ENCODE assay signal across 19 cellular contexts in genomic region chr4:116480486-116480990, GRCh38.
"Had no signal": no experiment of that assay in that cellular context is flagged by ENCODE, and none has a peak within 500 bp of the region (broad histone marks: within the 10 kb centered on the region; RNA-seq: fewer than 3 reads in every experiment).

No MANE protein-coding gene starts in this region.

- DNase-seq: activated CD4-positive, alpha-beta memory T cell treated with anti-CD3 and anti-CD28 coated beads for 36 hours; activated CD4-positive, alpha-beta T cell treated with anti-CD3 and anti-CD28 coated beads for 36 hours; activated naive CD4-positive, alpha-beta T cell treated with anti-CD3 and anti-CD28 coated beads, Interleukin-2, amount 10 ng/mL, durations not matched to agents 7 days and 5 days; activated T-cell treated with anti-CD3 and anti-CD28 coated beads, Interleukin-2, amount 50 U/mL, for 24 hours; dermis blood vessel endothelial cell; head of caudate nucleus; nucleus accumbens; posterior cingulate gyrus; stimulated activated CD4-positive, alpha-beta T cell treated with anti-CD3 and anti-CD28 coated beads, Interleukin-15, amount 100 ng/mL, for 24 hours; stimulated activated CD4-positive, alpha-beta T cell treated with anti-CD3 and anti-CD28 coated beads, Interleukin-4, amount 100 ng/mL, for 24 hours; stimulated activated naive CD4-positive, alpha-beta T cell treated with Interleukin-2 at 50 U/mL for 16 hours; substantia nigra; transverse colon had no signal

- H3K27me3 Mint-ChIP-seq: activated CD4-positive, alpha-beta memory T cell treated with anti-CD3 and anti-CD28 coated beads for 36 hours; activated CD4-positive, alpha-beta T cell treated with anti-CD3 and anti-CD28 coated beads for 36 hours; activated naive CD4-positive, alpha-beta T cell treated with anti-CD3 and anti-CD28 coated beads, Interleukin-2, amount 10 ng/mL, durations not matched to agents 7 days and 5 days; activated T-cell treated with anti-CD3 and anti-CD28 coated beads, Interleukin-2, amount 50 U/mL, for 24 hours; natural killer cell treated with Interleukin-12 subunit alpha and Interleukin-12 subunit beta and Interleukin-15 and Interleukin-18, amount 100 ng/mL, for 72 hours had no signal

- H3K27me3 ChIP-seq: ascending aorta, right atrium auricular region, transverse colon, vagina had no signal

- H3K36me3 Mint-ChIP-seq: activated CD4-positive, alpha-beta memory T cell treated with anti-CD3 and anti-CD28 coated beads for 36 hours; activated naive CD4-positive, alpha-beta T cell treated with anti-CD3 and anti-CD28 coated beads, Interleukin-2, amount 10 ng/mL, durations not matched to agents 7 days and 5 days had no signal

- H3K4me3 ChIP-seq: ascending aorta, right atrium auricular region, skin epidermis, transverse colon, vagina had no signal

- H3K4me1 Mint-ChIP-seq: activated CD4-positive, alpha-beta T cell treated with anti-CD3 and anti-CD28 coated beads for 36 hours; activated naive CD4-positive, alpha-beta T cell treated with anti-CD3 and anti-CD28 coated beads, Interleukin-2, amount 10 ng/mL, durations not matched to agents 7 days and 5 days had no signal

- H3K27ac ChIP-seq: ascending aorta, epithelial cell of prostate, right atrium auricular region, skin epidermis, transverse colon, vagina had no signal

- ATAC-seq: activated CD4-positive, alpha-beta T cell treated with anti-CD3 and anti-CD28 coated beads for 36 hours; natural killer cell treated with Interleukin-12 subunit alpha and Interleukin-12 subunit beta and Interleukin-15 and Interleukin-18, amount 100 ng/mL, for 72 hours had no signal

- H3K4me3 Mint-ChIP-seq: activated CD4-positive, alpha-beta memory T cell treated with anti-CD3 and anti-CD28 coated beads for 36 hours; activated CD4-positive, alpha-beta T cell treated with anti-CD3 and anti-CD28 coated beads for 36 hours; activated naive CD4-positive, alpha-beta T cell treated with anti-CD3 and anti-CD28 coated beads, Interleukin-2, amount 10 ng/mL, durations not matched to agents 7 days and 5 days; activated T-cell treated with anti-CD3 and anti-CD28 coated beads, Interleukin-2, amount 50 U/mL, for 24 hours; natural killer cell treated with Interleukin-12 subunit alpha and Interleukin-12 subunit beta and Interleukin-15 and Interleukin-18, amount 100 ng/mL, for 72 hours had no signal

- H3K4me1 ChIP-seq: ascending aorta, right atrium auricular region, transverse colon, vagina had no signal

- H3K9me3 ChIP-seq: ascending aorta, right atrium auricular region, transverse colon, vagina had no signal

- H3K27ac Mint-ChIP-seq: activated CD4-positive, alpha-beta memory T cell treated with anti-CD3 and anti-CD28 coated beads for 36 hours; activated CD4-positive, alpha-beta T cell treated with anti-CD3 and anti-CD28 coated beads for 36 hours; activated naive CD4-positive, alpha-beta T cell treated with anti-CD3 and anti-CD28 coated beads, Interleukin-2, amount 10 ng/mL, durations not matched to agents 7 days and 5 days; activated T-cell treated with anti-CD3 and anti-CD28 coated beads, Interleukin-2, amount 50 U/mL, for 24 hours; natural killer cell treated with Interleukin-12 subunit alpha and Interleukin-12 subunit beta and Interleukin-15 and Interleukin-18, amount 100 ng/mL, for 72 hours had no signal

- H3K36me3 ChIP-seq: ascending aorta, right atrium auricular region, transverse colon, vagina had no signal
